11 cellular contexts compared by ENCODE assay signal in the genomic region with DNA sequence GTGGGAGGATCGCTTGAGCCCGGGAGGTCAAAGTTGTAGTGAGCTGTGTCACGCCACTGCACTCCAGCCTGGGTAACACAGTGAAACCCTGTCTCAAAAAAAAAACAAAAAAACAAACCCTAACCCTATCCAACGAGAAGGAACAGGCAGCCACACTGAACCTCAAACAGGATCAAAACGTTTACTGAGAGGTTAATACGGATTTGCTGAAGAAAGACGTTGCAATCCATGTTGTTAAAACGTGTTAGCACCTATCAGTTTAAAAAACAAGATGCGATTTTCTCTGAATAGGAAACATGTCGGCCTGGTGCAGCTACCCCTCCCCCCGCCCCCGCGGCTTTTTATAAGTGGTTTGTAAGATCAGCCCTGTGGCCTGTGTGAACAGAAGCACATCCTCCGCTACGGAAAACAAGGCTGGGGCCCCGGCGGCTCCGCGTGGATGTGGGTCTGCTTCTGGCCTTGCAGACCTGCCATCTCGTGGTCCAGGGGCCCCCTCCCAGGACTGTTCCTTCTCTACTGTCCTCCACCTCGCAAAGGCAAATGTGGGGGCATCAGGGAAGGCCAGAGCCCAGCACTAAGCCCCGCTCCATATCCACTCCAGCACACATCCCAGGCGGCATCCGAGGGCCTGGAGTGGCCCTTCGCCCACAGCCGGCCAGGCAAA. TPM values are rescaled to one million over a fixed set of nuclear protein-coding genes. Genes with fewer than 3 reads are reported as not detected.
DNase-seq lines count a peak whose midpoint lies in the region; ATAC-seq lines count a peak whose summit lies in the region.
"Had no signal": no experiment of that assay in that cellular context is flagged by ENCODE, and none has a peak within 500 bp of the region (broad histone marks: within the 10 kb centered on the region; RNA-seq: fewer than 3 reads in every experiment).

No MANE protein-coding gene starts in this region.

- peaks cover 1% of the 10 kb centered on the region; the same call in 1 of the 2 replicates for H3K36me3 ChIP-seq in H7 (replicated peaks; ENCODE audit: control insufficient read depth, insufficient read depth, low read length)
- H3K36me3 ChIP-seq: breast epithelium had no signal

- H3K27ac ChIP-seq in skin epidermis, result peak overlapping the region in 13 of 21 experiments; percentile 53 to 94 (median 76)
- H3K27ac ChIP-seq: breast epithelium had no signal

- no peak overlapping the region for H3K4me3 ChIP-seq in H7 (ENCODE audit: insufficient read depth, low read depth, low read length)
- H3K4me3 ChIP-seq in skin epidermis, result no peak overlapping the region
- H3K4me3 ChIP-seq: breast epithelium had no signal

- DNase-seq in H7 (peak; percentile 81), T-helper 1 cell (peak in 3 of 5 donors; percentile 46 to 81 (median 57)), inferior parietal cortex (ENCODE audit: extremely low spot score) (no peak), iPS-NIHi7 (ENCODE audit: extremely low spot score) (no peak)
- peak; percentile 64 for DNase-seq in activated effector memory CD4-positive, alpha-beta T cell treated with Interleukin-2 at 50 U/mL for 16 hours
- DNase-seq: SW 1271 had no signal

- no peak for ATAC-seq in GM19351 (IDR thresholded peaks at IDR 0.05; ENCODE audit: unreplicated experiment)
- no peak for ATAC-seq in GM18867 (IDR thresholded peaks at IDR 0.05; ENCODE audit: unreplicated experiment)

- H3K27me3 ChIP-seq in H7 (ENCODE audit: control insufficient read depth, insufficient read depth, low read length), result no peaks in the 10 kb centered on the region
- H3K27me3 ChIP-seq: breast epithelium had no signal

RNA-seq across cellular contexts. Expression of gene SLC2A4RG, which starts 11.4 kb away (rescaled TPM):
- 38.3 and 62.2 TPM in 2 replicates for total RNA-seq in H7 (2014; rRNA removed; shearing (Covaris generic))

RNA-seq across cellular contexts. Expression of gene LIME1, which starts 14.5 kb away (rescaled TPM):
- 7.7 and 10.5 TPM in 2 replicates for total RNA-seq in H7 (2014; rRNA removed; shearing (Covaris generic))

RNA-seq across cellular contexts. Expression of gene ZGPAT, which starts 43.1 kb away (rescaled TPM):
- 32.6 and 52.0 TPM in 2 replicates for total RNA-seq in H7 (2014; rRNA removed; shearing (Covaris generic))

RNA-seq across cellular contexts. Expression of gene ARFRP1, which starts 43.2 kb away (rescaled TPM):
- total RNA-seq in H7 (2014; rRNA removed; shearing (Covaris generic)), result 24.2 and 26.2 TPM in 2 replicates

RNA-seq across cellular contexts. Expression of gene TNFRSF6B, which starts 54.5 kb away (rescaled TPM):
- not detected in 2 replicates for total RNA-seq in H7 (2014; rRNA removed; shearing (Covaris generic))
- total RNA-seq: neural crest cell had no signal

Comparison
In these comparisons a context has a peak if more than half of its experiments do, and no peak if none do; other contexts are left out.
1. DNase-seq: peak in H7 (single experiment), T-helper 1 cell (3 of 5) and activated effector memory CD4-positive, alpha-beta T cell treated with Interleukin-2 at 50 U/mL for 16 hours (single experiment); none in inferior parietal cortex (single experiment) and iPS-NIHi7 (single experiment).